ENCODE assay signal across 8 cellular contexts in the genomic region with DNA sequence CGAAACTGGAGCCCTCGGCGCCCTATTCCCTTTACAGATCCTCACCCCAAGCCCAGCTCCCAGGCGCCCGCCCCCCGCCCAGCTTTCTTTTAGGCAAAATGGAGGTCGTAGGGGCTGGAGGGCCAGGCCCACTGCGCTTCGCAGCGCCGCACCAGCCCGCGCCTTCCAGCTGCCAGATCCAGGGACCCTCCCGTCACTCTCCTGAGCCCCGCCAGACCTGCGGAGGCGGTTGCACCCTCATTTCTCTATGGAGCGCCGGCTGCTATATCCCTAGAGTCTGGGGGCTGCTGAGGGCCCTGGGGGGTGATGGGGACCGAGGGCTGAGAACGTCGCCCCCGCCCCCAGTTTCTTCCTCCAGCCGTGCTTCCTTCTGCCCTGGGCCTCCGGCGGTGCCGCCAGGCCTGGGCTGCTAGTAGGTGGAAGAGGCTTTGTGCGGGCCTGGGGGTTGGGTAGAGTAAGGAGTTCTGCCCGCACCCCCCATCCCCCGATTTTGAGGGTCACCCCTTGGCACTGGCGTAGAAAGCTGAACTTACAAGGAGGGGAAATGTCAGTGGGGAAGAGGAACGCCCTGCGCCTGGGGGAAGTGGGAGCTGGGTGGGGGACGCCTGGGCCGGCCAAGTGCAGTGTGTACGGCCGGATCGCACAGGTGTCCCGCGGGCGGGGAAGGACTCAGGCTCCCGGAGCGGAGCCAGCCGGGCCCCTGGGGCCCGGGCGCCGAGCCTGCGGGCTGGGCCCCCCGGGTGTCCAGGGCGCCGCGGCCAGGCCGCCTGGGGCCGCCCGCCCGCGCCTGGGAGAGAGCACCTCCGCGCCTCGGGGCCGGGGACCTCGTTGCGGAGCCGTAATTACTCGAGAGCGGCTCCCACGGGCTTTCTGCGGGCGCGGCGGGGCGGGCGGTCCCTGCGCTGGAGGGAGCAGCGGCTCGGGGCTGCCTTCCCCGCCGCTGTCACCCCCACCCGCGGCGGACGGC. TPM values are rescaled to one million over a fixed set of nuclear protein-coding genes. Genes with fewer than 3 reads are reported as not detected.
DNase-seq lines count a peak whose midpoint lies in the region; ATAC-seq and TF ChIP-seq lines count a peak whose summit lies in the region.

No MANE protein-coding gene starts in this region.

- DNase-seq in ACHN = peak; percentile 28
- DNase-seq in H9 = no peak
- peak; percentile 20 for DNase-seq in midbrain (lab: John Stamatoyannopoulos, UW)
- DNase-seq in type B pancreatic cell (ENCODE audit: extremely low spot score, unreplicated experiment) = no peak
- no peak for DNase-seq in GM10248 (ENCODE audit: extremely low spot score)

- no peak overlapping the region for H3K4ac ChIP-seq in H9 (ENCODE audit: low read depth, low read length)

- H3K27ac ChIP-seq in H9 (ENCODE audit: insufficient read length, low read depth, low read length) (no peak overlapping the region), VCaP (peak overlapping the region; percentile 96), ectodermal cell (ENCODE audit: insufficient read depth, low read depth, low read length, poor library complexity, severe bottlenecking) (no peak overlapping the region)

- H2AFZ ChIP-seq in H9 (ENCODE audit: low read length) = no peak overlapping the region

- POLR2A ChIA-PET in GM10248 (lab: Yijun Ruan, JAX) = interaction anchor here (0.6 kb wide), 2 partner anchors 568 to 1266 kb away, joined by 5 to 12 read pairs; a partner anchor contains a TSS

- H3K14ac ChIP-seq in H9 (ENCODE audit: insufficient read depth, low read length) = no peak overlapping the region; the same call in 1 of the 2 replicates

- H3K4me1 ChIP-seq in H9 (ENCODE audit: insufficient read depth, low read length) = no peaks in the 10 kb centered on the region
- peaks cover 7% of the 10 kb centered on the region for H3K4me1 ChIP-seq in ectodermal cell (ENCODE audit: control insufficient read depth, insufficient read depth, low read length)

- H3K4me1 Mint-ChIP-seq in H9 = peaks cover 6 to 13% of the 10 kb centered on the region in 2 experiments
- peaks cover 6% of the 10 kb centered on the region for H3K4me1 Mint-ChIP-seq in type B pancreatic cell (ENCODE audit: unreplicated experiment)

- H3K56ac ChIP-seq in H9 (ENCODE audit: insufficient read length, low read depth, low read length) = no peak overlapping the region

- CTCF ChIA-PET in GM10248 (lab: Yijun Ruan, JAX) = interaction anchor here (0.6 to 1.8 kb wide), 4 partner anchors 17 to 268 kb away, joined by 3 to 10 read pairs (median 6); a partner anchor contains a TSS

- no peak overlapping the region for H4K8ac ChIP-seq in H9 (replicated peaks; ENCODE audit: insufficient read length, low read depth, low read length)

- H3K79me2 ChIP-seq in H9 (ENCODE audit: insufficient read depth, low read length) = no peaks in the 10 kb centered on the region

- no peak for ATAC-seq in HG02852 (IDR thresholded peaks at IDR 0.05; ENCODE audit: unreplicated experiment)

- H3K9me3 Mint-ChIP-seq in H9 (no peaks in the 10 kb centered on the region), type B pancreatic cell (no peaks in the 10 kb centered on the region)

- no peak overlapping the region for H3K9ac ChIP-seq in H9 (ENCODE audit: extremely low read depth, insufficient read length, low read length)

- peak overlapping the region; percentile 75 for H3K4me2 ChIP-seq in H9 (ENCODE audit: insufficient read depth, insufficient read length, low read length)

- in situ Hi-C loops in ACHN (cut with HindIII; ENCODE audit: low pct_ligation_motif_present, low pct_unique_long_range_greater_than_20kb, low sequenced_read_pairs) = no loop called here

- no peak overlapping the region for H3K18ac ChIP-seq in H9 (ENCODE audit: insufficient read length, low read depth, low read length)

- no peak overlapping the region for H3K23ac ChIP-seq in H9 (ENCODE audit: insufficient read length, low read depth, low read length)

- no peak overlapping the region for H4K5ac ChIP-seq in H9 (ENCODE audit: insufficient read length, low read depth, low read length)

- H3K36me3 Mint-ChIP-seq in H9 (ENCODE audit: insufficient read depth in 1 of 3, low read depth in 3 of 3) (peaks cover 10 to 26% (median 22%) of the 10 kb centered on the region in 3 experiments; a peak in 6 of 7 replicates), type B pancreatic cell (peaks cover 3% of the 10 kb centered on the region)

- peak overlapping the region; percentile 93 for H3K4me3 ChIP-seq in ectodermal cell (ENCODE audit: insufficient read depth, low read depth, low read length)

- peak overlapping the region; percentile 83 to 92 for H3K4me3 Mint-ChIP-seq in H9
- H3K4me3 Mint-ChIP-seq in type B pancreatic cell = peak overlapping the region; percentile 95

- WGBS in H9 (ENCODE audit: extremely low coverage, insufficient read length, low lambda C conversion rate) = no CpG with 5 or more reads among the region's 82 CpGs
- 0 to 1% methylated on average over 82 of the region's 82 CpGs for WGBS in ectodermal cell, 2 experiments

- H3K9me3 ChIP-seq in H9 (ENCODE audit: control insufficient read depth, low read depth, low read length) = no peaks in the 10 kb centered on the region
- no peaks in the 10 kb centered on the region for H3K9me3 ChIP-seq in ectodermal cell (ENCODE audit: control insufficient read depth, low read length)

- H3K27me3 ChIP-seq in H9 (ENCODE audit: insufficient read depth, low read length) (no peaks in the 10 kb centered on the region), ectodermal cell (ENCODE audit: control insufficient read depth, insufficient read depth, low read length, poor library complexity, severe bottlenecking) (peaks cover 28% of the 10 kb centered on the region)

- no peaks in the 10 kb centered on the region for H3K79me1 ChIP-seq in H9 (ENCODE audit: insufficient read depth, low read depth, low read length, poor library complexity, severe bottlenecking)

- H2BK120ac ChIP-seq in H9 (ENCODE audit: low read depth, low read length, poor library complexity, severe bottlenecking) = no peak overlapping the region

- H3K27ac Mint-ChIP-seq in H9 (peak overlapping the region in 2 of 3 experiments; percentile 57 to 72; a peak in 3 of 7 replicates), type B pancreatic cell (peak overlapping the region; percentile 75)

- H3K27me3 Mint-ChIP-seq in H9 (ENCODE audit: low read depth) (peaks cover 32% of the 10 kb centered on the region), type B pancreatic cell (peaks cover 9% of the 10 kb centered on the region)

- H4K20me1 ChIP-seq in H9 (ENCODE audit: control insufficient read depth, insufficient read depth, insufficient read length) = no peaks in the 10 kb centered on the region

- peaks cover 20% of the 10 kb centered on the region for H3K23me2 ChIP-seq in H9 (ENCODE audit: insufficient read length, low read depth, low read length, poor library complexity, severe bottlenecking)

- no peak overlapping the region for H4K91ac ChIP-seq in H9 (ENCODE audit: insufficient read length, low read depth, low read length)

- H2AK5ac ChIP-seq in H9 (ENCODE audit: insufficient read length, low read length) = no peak overlapping the region

- no peak overlapping the region for H2BK20ac ChIP-seq in H9 (ENCODE audit: low read depth, low read length, poor library complexity, severe bottlenecking)

- H2BK12ac ChIP-seq in H9 (ENCODE audit: insufficient read length, low read depth, low read length) = no peak overlapping the region

- no peak for TF ChIP-seq CTCF in H9 (conservative IDR thresholded peaks at IDR 0.05)
- TF ChIP-seq CTCF in VCaP (conservative IDR thresholded peaks at IDR 0.05) = no peak
- TF ChIP-seq CTCF in type B pancreatic cell (conservative IDR thresholded peaks at IDR 0.05) = no peak
- no peak for TF ChIP-seq CTCF in GM10248 (IDR thresholded peaks at IDR 0.05; ENCODE audit: control extremely low read depth, extremely low read depth, low read depth, missing control alignments)

- H3T11ph ChIP-seq in H9 (ENCODE audit: low read length) = no peak overlapping the region

- no peak overlapping the region for H2BK5ac ChIP-seq in H9 (ENCODE audit: insufficient read length, low read length)

- peaks cover 17% of the 10 kb centered on the region for H3K36me3 ChIP-seq in ectodermal cell (ENCODE audit: control insufficient read depth, insufficient read depth, low read length)

- no peak overlapping the region for H2BK15ac ChIP-seq in H9 (ENCODE audit: low read depth, low read length)

RNA-seq across cellular contexts. Expression of a gene that starts 1.2 kb away (rescaled TPM):
- total RNA-seq in H9 (2021) (171 and 174 TPM in 2 replicates), type B pancreatic cell (ENCODE audit: low replicate concordance) (179 and 203 TPM in 2 replicates)
- polyA plus RNA-seq in ectodermal cell (2013, experiment 1 of 4) = 177 TPM
- 172 TPM for polyA plus RNA-seq in ectodermal cell (2013, experiment 2 of 4)
- 136 TPM for polyA plus RNA-seq in ectodermal cell (2013, experiment 3 of 4)
- polyA plus RNA-seq in ectodermal cell (2013, experiment 4 of 4) = 154 TPM

RNA-seq across cellular contexts. Expression of a gene that starts 18.5 kb away (rescaled TPM):
- total RNA-seq in H9 (2021) = 0.33 and 0.50 TPM in 2 replicates
- polyA plus RNA-seq in ectodermal cell (2013, experiment 1 of 4) = 0.43 TPM
- 0.57 TPM for polyA plus RNA-seq in ectodermal cell (2013, experiment 2 of 4)
- 0.75 TPM for polyA plus RNA-seq in ectodermal cell (2013, experiment 3 of 4)
- 0.77 TPM for polyA plus RNA-seq in ectodermal cell (2013, experiment 4 of 4)
- 1.8 and 2.4 TPM in 2 replicates for total RNA-seq in type B pancreatic cell (ENCODE audit: low replicate concordance)

RNA-seq across cellular contexts. Expression of a gene that starts 19.3 kb away (rescaled TPM):
- 101 and 104 TPM in 2 replicates for total RNA-seq in H9 (2021)
- polyA plus RNA-seq in ectodermal cell (2013, experiment 1 of 4) = 84.1 TPM
- 85.3 TPM for polyA plus RNA-seq in ectodermal cell (2013, experiment 2 of 4)
- polyA plus RNA-seq in ectodermal cell (2013, experiment 3 of 4) = 66.8 TPM
- 76.7 TPM for polyA plus RNA-seq in ectodermal cell (2013, experiment 4 of 4)
- total RNA-seq in type B pancreatic cell (ENCODE audit: low replicate concordance) = 49.5 and 79.4 TPM in 2 replicates

RNA-seq across cellular contexts. Expression of a gene that starts 31.2 kb away (rescaled TPM):
- 96.7 and 96.9 TPM in 2 replicates for total RNA-seq in H9 (2021)
- polyA plus RNA-seq in ectodermal cell (2013, experiment 1 of 4) = 60.2 TPM
- polyA plus RNA-seq in ectodermal cell (2013, experiment 2 of 4) = 60.6 TPM
- polyA plus RNA-seq in ectodermal cell (2013, experiment 3 of 4) = 57.4 TPM
- 55.8 TPM for polyA plus RNA-seq in ectodermal cell (2013, experiment 4 of 4)
- total RNA-seq in type B pancreatic cell (ENCODE audit: low replicate concordance) = 39.2 and 41.0 TPM in 2 replicates

RNA-seq across cellular contexts. Expression of a gene that starts 33.4 kb away (rescaled TPM):
- total RNA-seq in H9 (2021) = 1.9 and 2.3 TPM in 2 replicates
- polyA plus RNA-seq in ectodermal cell (2013, experiment 1 of 4) = 0.96 TPM
- polyA plus RNA-seq in ectodermal cell (2013, experiment 2 of 4) = 1.6 TPM
- polyA plus RNA-seq in ectodermal cell (2013, experiment 3 of 4) = 1.0 TPM
- polyA plus RNA-seq in ectodermal cell (2013, experiment 4 of 4) = 1.1 TPM
- total RNA-seq in type B pancreatic cell (ENCODE audit: low replicate concordance) = 1.8 and 2.5 TPM in 2 replicates

Comparison
In these comparisons a context has a peak if more than half of its experiments do, and no peak if none do; other contexts are left out.
1. DNase-seq: peak in ACHN (single experiment) and midbrain (single experiment); none in H9 (single experiment), type B pancreatic cell (single experiment) and GM10248 (single experiment).